Comparison of ENCODE assay signal across 1 cellular context in the genomic region with DNA sequence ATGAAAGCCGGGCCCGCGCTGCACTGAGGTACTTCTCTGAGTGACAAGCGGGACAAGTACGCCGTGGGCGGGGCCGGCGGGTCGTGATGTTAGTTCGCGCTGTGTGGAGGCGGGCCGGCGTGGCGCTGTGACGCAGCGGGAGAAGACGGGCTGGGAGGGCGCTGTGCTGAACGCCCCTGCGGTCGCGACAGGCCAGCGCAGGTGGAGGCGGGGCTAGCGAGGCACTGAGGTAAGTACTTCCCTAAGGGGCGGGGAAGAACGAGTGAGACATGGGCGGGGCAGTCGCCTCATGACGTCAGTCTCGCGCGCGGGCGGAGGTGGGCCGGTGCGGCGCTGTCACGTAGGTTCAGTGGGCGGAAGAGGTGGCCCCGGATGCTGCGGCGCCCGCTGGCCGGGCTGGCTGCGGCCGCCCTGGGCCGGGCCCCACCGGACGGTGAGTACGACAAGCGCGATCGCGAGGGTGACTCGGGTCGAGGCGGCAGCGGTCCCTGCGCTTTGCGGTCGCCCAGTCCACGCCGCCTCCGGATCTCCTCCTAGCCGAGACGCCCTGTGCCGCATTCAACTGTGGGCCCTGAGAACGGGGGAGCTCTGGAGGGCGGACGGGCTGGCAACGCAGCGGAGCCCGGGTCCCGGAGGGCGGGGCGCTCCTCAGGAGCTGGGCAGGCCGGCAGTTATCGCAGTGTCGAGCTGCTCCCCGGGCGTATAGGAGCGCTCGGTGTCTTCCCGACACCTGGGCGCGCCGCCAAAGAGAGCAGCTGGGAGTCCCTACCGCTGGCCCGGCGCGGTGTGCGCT.
A peak's percentile ranks its signal among the peaks of the same experiment; 100 is the strongest.
TF ChIP-seq lines count a peak whose summit lies in the region.

A gene with protein sequence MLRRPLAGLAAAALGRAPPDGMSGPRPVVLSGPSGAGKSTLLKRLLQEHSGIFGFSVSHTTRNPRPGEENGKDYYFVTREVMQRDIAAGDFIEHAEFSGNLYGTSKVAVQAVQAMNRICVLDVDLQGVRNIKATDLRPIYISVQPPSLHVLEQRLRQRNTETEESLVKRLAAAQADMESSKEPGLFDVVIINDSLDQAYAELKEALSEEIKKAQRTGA (plus strand): TSS at position 349 of the 793 bp plus-strand sequence. CDS start 24 bp downstream, at position 373.

TF ChIP-seq in HepG2, 621 proteins besides CTCF, POLR2A, EP300 and RAD21 (continues in another document):
- TF ChIP-seq, protein P1, sequence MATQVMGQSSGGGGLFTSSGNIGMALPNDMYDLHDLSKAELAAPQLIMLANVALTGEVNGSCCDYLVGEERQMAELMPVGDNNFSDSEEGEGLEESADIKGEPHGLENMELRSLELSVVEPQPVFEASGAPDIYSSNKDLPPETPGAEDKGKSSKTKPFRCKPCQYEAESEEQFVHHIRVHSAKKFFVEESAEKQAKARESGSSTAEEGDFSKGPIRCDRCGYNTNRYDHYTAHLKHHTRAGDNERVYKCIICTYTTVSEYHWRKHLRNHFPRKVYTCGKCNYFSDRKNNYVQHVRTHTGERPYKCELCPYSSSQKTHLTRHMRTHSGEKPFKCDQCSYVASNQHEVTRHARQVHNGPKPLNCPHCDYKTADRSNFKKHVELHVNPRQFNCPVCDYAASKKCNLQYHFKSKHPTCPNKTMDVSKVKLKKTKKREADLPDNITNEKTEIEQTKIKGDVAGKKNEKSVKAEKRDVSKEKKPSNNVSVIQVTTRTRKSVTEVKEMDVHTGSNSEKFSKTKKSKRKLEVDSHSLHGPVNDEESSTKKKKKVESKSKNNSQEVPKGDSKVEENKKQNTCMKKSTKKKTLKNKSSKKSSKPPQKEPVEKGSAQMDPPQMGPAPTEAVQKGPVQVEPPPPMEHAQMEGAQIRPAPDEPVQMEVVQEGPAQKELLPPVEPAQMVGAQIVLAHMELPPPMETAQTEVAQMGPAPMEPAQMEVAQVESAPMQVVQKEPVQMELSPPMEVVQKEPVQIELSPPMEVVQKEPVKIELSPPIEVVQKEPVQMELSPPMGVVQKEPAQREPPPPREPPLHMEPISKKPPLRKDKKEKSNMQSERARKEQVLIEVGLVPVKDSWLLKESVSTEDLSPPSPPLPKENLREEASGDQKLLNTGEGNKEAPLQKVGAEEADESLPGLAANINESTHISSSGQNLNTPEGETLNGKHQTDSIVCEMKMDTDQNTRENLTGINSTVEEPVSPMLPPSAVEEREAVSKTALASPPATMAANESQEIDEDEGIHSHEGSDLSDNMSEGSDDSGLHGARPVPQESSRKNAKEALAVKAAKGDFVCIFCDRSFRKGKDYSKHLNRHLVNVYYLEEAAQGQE (IDR thresholded peaks at IDR 0.05; ENCODE audit: borderline replicate concordance in 1 of 2, low read depth in 1 of 2, low read length in 2 of 2): no peak
- TF ChIP-seq ZNF3 (CRISPR knock-in tag; IDR thresholded peaks at IDR 0.05): no peak
- TF ChIP-seq, protein P2, sequence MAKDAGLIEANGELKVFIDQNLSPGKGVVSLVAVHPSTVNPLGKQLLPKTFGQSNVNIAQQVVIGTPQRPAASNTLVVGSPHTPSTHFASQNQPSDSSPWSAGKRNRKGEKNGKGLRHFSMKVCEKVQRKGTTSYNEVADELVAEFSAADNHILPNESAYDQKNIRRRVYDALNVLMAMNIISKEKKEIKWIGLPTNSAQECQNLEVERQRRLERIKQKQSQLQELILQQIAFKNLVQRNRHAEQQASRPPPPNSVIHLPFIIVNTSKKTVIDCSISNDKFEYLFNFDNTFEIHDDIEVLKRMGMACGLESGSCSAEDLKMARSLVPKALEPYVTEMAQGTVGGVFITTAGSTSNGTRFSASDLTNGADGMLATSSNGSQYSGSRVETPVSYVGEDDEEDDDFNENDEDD (CRISPR knock-in tag; IDR thresholded peaks at IDR 0.05; ENCODE audit: borderline replicate concordance): peak; percentile 71; the same call in 1 of the 2 replicates
- no peak for TF ChIP-seq THYN1 (CRISPR knock-in tag; IDR thresholded peaks at IDR 0.05; ENCODE audit: borderline replicate concordance, low read depth)
- peak; percentile 31 for TF ChIP-seq PHF21A (CRISPR knock-in tag; IDR thresholded peaks at IDR 0.05)
- no peak for TF ChIP-seq ZZZ3 (CRISPR knock-in tag; IDR thresholded peaks at IDR 0.05; ENCODE audit: borderline replicate concordance)
- TF ChIP-seq CHD4 (IDR thresholded peaks at IDR 0.05; ENCODE audit: borderline replicate concordance, low read length): no peak
- TF ChIP-seq SOX5 (CRISPR knock-in tag; IDR thresholded peaks at IDR 0.05; ENCODE audit: borderline replicate concordance): no peak
- no peak for TF ChIP-seq NFIC (IDR thresholded peaks at IDR 0.05; ENCODE audit: low read length)
- TF ChIP-seq ZBTB38 (CRISPR knock-in tag; IDR thresholded peaks at IDR 0.05): peak; percentile 77
- TF ChIP-seq, protein P3, sequence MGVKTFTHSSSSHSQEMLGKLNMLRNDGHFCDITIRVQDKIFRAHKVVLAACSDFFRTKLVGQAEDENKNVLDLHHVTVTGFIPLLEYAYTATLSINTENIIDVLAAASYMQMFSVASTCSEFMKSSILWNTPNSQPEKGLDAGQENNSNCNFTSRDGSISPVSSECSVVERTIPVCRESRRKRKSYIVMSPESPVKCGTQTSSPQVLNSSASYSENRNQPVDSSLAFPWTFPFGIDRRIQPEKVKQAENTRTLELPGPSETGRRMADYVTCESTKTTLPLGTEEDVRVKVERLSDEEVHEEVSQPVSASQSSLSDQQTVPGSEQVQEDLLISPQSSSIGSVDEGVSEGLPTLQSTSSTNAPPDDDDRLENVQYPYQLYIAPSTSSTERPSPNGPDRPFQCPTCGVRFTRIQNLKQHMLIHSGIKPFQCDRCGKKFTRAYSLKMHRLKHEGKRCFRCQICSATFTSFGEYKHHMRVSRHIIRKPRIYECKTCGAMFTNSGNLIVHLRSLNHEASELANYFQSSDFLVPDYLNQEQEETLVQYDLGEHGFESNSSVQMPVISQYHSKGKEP (CRISPR knock-in tag; IDR thresholded peaks at IDR 0.05): no peak
- TF ChIP-seq POLR2G (IDR thresholded peaks at IDR 0.05; ENCODE audit: low read depth, low read length): peak; percentile 87
- TF ChIP-seq EHMT2 (IDR thresholded peaks at IDR 0.05; ENCODE audit: borderline replicate concordance, low read depth, low read length): no peak
- no peak; the same call in 1 of the 2 replicates for TF ChIP-seq ZNF274 (CRISPR knock-in tag; IDR thresholded peaks at IDR 0.05)
- peak; percentile 53; the same call in 1 of the 2 replicates for TF ChIP-seq NKX3-1 (CRISPR knock-in tag; IDR thresholded peaks at IDR 0.05)
- peak; percentile 81 for TF ChIP-seq MYC (CRISPR knock-in tag; IDR thresholded peaks at IDR 0.05; ENCODE audit: borderline replicate concordance)
- TF ChIP-seq, protein P4, sequence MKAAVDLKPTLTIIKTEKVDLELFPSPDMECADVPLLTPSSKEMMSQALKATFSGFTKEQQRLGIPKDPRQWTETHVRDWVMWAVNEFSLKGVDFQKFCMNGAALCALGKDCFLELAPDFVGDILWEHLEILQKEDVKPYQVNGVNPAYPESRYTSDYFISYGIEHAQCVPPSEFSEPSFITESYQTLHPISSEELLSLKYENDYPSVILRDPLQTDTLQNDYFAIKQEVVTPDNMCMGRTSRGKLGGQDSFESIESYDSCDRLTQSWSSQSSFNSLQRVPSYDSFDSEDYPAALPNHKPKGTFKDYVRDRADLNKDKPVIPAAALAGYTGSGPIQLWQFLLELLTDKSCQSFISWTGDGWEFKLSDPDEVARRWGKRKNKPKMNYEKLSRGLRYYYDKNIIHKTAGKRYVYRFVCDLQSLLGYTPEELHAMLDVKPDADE (CRISPR knock-in tag; IDR thresholded peaks at IDR 0.05): 0 out of 2 replicates have a peak, but pooled peaks have one; percentile 66
- no peak for TF ChIP-seq PCBP1 (IDR thresholded peaks at IDR 0.05; ENCODE audit: borderline replicate concordance, low read depth, low read length)
- peak; percentile 68; the same call in 1 of the 2 replicates for TF ChIP-seq JUND (CRISPR knock-in tag; IDR thresholded peaks at IDR 0.05)
- 0 out of 2 replicates have a peak, but pooled peaks have one; percentile 55 for TF ChIP-seq RXRA (CRISPR knock-in tag; IDR thresholded peaks at IDR 0.05)
- TF ChIP-seq TMF1 (CRISPR knock-in tag; IDR thresholded peaks at IDR 0.05; ENCODE audit: low read depth): peak; percentile 23; the same call in 1 of the 2 replicates
- peak; percentile 87 for TF ChIP-seq ZFX (CRISPR knock-in tag; IDR thresholded peaks at IDR 0.05; ENCODE audit: low read depth)
- TF ChIP-seq RBM39 (IDR thresholded peaks at IDR 0.05; ENCODE audit: low read depth, low read length, poor library complexity, severe bottlenecking): peak; percentile 27
- TF ChIP-seq SP140L (CRISPR knock-in tag; IDR thresholded peaks at IDR 0.05; ENCODE audit: borderline replicate concordance): no peak
- TF ChIP-seq ZSCAN25 (CRISPR knock-in tag; IDR thresholded peaks at IDR 0.05): peak; percentile 10; the same call in 1 of the 2 replicates
- peak; percentile 88; the same call in 1 of the 2 replicates for TF ChIP-seq TBP (CRISPR knock-in tag; IDR thresholded peaks at IDR 0.05)
- TF ChIP-seq NFE2L1 (CRISPR knock-in tag; IDR thresholded peaks at IDR 0.05; ENCODE audit: borderline replicate concordance): no peak
- no peak for TF ChIP-seq ADNP (CRISPR knock-in tag; IDR thresholded peaks at IDR 0.05)
- TF ChIP-seq, protein P5, sequence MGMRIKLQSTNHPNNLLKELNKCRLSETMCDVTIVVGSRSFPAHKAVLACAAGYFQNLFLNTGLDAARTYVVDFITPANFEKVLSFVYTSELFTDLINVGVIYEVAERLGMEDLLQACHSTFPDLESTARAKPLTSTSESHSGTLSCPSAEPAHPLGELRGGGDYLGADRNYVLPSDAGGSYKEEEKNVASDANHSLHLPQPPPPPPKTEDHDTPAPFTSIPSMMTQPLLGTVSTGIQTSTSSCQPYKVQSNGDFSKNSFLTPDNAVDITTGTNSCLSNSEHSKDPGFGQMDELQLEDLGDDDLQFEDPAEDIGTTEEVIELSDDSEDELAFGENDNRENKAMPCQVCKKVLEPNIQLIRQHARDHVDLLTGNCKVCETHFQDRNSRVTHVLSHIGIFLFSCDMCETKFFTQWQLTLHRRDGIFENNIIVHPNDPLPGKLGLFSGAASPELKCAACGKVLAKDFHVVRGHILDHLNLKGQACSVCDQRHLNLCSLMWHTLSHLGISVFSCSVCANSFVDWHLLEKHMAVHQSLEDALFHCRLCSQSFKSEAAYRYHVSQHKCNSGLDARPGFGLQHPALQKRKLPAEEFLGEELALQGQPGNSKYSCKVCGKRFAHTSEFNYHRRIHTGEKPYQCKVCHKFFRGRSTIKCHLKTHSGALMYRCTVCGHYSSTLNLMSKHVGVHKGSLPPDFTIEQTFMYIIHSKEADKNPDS (CRISPR knock-in tag; IDR thresholded peaks at IDR 0.05): no peak
- TF ChIP-seq, protein P6, sequence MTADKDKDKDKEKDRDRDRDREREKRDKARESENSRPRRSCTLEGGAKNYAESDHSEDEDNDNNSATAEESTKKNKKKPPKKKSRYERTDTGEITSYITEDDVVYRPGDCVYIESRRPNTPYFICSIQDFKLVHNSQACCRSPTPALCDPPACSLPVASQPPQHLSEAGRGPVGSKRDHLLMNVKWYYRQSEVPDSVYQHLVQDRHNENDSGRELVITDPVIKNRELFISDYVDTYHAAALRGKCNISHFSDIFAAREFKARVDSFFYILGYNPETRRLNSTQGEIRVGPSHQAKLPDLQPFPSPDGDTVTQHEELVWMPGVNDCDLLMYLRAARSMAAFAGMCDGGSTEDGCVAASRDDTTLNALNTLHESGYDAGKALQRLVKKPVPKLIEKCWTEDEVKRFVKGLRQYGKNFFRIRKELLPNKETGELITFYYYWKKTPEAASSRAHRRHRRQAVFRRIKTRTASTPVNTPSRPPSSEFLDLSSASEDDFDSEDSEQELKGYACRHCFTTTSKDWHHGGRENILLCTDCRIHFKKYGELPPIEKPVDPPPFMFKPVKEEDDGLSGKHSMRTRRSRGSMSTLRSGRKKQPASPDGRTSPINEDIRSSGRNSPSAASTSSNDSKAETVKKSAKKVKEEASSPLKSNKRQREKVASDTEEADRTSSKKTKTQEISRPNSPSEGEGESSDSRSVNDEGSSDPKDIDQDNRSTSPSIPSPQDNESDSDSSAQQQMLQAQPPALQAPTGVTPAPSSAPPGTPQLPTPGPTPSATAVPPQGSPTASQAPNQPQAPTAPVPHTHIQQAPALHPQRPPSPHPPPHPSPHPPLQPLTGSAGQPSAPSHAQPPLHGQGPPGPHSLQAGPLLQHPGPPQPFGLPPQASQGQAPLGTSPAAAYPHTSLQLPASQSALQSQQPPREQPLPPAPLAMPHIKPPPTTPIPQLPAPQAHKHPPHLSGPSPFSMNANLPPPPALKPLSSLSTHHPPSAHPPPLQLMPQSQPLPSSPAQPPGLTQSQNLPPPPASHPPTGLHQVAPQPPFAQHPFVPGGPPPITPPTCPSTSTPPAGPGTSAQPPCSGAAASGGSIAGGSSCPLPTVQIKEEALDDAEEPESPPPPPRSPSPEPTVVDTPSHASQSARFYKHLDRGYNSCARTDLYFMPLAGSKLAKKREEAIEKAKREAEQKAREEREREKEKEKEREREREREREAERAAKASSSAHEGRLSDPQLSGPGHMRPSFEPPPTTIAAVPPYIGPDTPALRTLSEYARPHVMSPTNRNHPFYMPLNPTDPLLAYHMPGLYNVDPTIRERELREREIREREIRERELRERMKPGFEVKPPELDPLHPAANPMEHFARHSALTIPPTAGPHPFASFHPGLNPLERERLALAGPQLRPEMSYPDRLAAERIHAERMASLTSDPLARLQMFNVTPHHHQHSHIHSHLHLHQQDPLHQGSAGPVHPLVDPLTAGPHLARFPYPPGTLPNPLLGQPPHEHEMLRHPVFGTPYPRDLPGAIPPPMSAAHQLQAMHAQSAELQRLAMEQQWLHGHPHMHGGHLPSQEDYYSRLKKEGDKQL (CRISPR knock-in tag; IDR thresholded peaks at IDR 0.05; ENCODE audit: low read depth): no peak
- TF ChIP-seq ZMYM3 (CRISPR knock-in tag; IDR thresholded peaks at IDR 0.05): 0 out of 2 replicates have a peak, but pooled peaks have one; percentile 19
- TF ChIP-seq, protein P7, sequence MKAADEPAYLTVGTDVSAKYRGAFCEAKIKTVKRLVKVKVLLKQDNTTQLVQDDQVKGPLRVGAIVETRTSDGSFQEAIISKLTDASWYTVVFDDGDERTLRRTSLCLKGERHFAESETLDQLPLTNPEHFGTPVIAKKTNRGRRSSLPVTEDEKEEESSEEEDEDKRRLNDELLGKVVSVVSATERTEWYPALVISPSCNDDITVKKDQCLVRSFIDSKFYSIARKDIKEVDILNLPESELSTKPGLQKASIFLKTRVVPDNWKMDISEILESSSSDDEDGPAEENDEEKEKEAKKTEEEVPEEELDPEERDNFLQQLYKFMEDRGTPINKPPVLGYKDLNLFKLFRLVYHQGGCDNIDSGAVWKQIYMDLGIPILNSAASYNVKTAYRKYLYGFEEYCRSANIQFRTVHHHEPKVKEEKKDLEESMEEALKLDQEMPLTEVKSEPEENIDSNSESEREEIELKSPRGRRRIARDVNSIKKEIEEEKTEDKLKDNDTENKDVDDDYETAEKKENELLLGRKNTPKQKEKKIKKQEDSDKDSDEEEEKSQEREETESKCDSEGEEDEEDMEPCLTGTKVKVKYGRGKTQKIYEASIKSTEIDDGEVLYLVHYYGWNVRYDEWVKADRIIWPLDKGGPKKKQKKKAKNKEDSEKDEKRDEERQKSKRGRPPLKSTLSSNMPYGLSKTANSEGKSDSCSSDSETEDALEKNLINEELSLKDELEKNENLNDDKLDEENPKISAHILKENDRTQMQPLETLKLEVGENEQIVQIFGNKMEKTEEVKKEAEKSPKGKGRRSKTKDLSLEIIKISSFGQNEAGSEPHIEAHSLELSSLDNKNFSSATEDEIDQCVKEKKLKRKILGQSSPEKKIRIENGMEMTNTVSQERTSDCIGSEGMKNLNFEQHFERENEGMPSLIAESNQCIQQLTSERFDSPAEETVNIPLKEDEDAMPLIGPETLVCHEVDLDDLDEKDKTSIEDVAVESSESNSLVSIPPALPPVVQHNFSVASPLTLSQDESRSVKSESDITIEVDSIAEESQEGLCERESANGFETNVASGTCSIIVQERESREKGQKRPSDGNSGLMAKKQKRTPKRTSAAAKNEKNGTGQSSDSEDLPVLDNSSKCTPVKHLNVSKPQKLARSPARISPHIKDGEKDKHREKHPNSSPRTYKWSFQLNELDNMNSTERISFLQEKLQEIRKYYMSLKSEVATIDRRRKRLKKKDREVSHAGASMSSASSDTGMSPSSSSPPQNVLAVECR (CRISPR knock-in tag; IDR thresholded peaks at IDR 0.05; ENCODE audit: borderline replicate concordance): peak; percentile 98
- TF ChIP-seq NFYC (CRISPR knock-in tag; IDR thresholded peaks at IDR 0.05): peak; percentile 71
